In the genomic region with DNA sequence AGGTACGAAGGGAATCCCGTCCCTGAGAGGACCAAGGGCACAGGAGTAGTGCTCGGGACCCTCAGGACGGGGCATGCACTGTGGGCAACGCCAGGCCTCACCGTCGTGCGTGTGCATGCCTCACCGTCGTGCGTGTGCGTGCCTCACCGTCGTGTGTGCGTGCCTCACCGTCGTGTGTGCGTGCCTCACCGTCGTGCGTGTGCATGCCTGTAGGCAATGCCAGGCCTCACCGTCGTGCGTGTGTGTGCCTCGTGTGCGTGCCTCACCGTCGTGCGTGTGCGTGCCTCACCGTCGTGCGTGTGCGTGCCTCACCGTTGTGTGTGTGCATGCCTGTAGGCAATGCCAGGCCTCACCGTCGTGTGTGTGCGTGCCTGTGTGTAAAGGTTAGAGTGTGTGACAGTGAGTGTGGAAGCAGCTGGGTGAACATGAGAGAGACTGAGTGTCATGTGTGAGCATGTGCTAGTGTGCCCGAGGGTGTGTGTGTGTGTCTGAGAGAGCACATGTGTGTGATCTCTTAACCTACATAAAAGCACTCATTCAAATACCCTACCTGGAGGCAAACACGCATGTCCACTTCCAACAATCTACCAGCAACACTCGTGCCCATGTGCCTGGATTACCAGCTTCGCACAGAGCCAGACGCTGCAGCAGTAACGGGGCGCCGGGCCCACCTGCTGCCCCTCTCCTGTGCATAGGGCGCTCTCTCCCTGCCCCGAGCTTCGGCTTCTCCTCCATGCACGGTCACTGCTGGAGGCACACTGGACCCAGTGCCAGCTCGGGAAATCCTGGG, we compare ENCODE assay signal across 13 cellular contexts. TPM values are rescaled to one million over a fixed set of nuclear protein-coding genes. Genes with fewer than 3 reads are reported as not detected.
DNase-seq lines count a peak whose midpoint lies in the region; ATAC-seq, FAIRE-seq and TF ChIP-seq lines count a peak whose summit lies in the region.
"Had no signal": no experiment of that assay in that cellular context is flagged by ENCODE, and none has a peak within 500 bp of the region (broad histone marks: within the 10 kb centered on the region; RNA-seq: fewer than 3 reads in every experiment).

No MANE protein-coding gene starts in this region.

- H3K4me2 ChIP-seq in HepG2 (ENCODE audit: low read depth, low read length) (no peak overlapping the region), fibroblast of lung (ENCODE audit: extremely low read depth, insufficient read depth, low read length) (peak overlapping the region; percentile 64)

- DNase-seq in HepG2 (ENCODE audit: low spot score) (no peak), right lobe of liver (no peak), fibroblast of lung (ENCODE audit: low read depth in 2 of 2) (no peak), progenitor cell of endocrine pancreas (ENCODE audit: low spot score, unreplicated experiment) (no peak), SIG-M5 treated with dmso at 0.1 percent for 504 hours (lab: John Stamatoyannopoulos, UW; ENCODE audit: unreplicated experiment) (no peak), kidney glomerular epithelial cell (lab: John Stamatoyannopoulos, UW) (no peak)
- no peak for DNase-seq in activated naive CD4-positive, alpha-beta T cell treated with anti-CD3 and anti-CD28 coated beads, Interleukin-2, amount 50 U/mL, for 16 hours
- DNase-seq: DMS79, NCI-H1092, RPMI8226 had no signal

- no peak for TF ChIP-seq CTCF in HepG2 (CRISPR knock-in tag; IDR thresholded peaks at IDR 0.05)
- no peak for TF ChIP-seq CTCF in right lobe of liver (IDR thresholded peaks at IDR 0.05)
- TF ChIP-seq CTCF in fibroblast of lung (conservative IDR thresholded peaks at IDR 0.05 in 1 of 2, IDR thresholded peaks at IDR 0.05 in 1 of 2; ENCODE audit: low read depth in 1 of 2, low read length in 2 of 2): no peak
- no peak for TF ChIP-seq CTCF in progenitor cell of endocrine pancreas (IDR thresholded peaks at IDR 0.05; ENCODE audit: unreplicated experiment)

- H3K9me3 Mint-ChIP-seq in progenitor cell of endocrine pancreas (ENCODE audit: low read depth): no peaks in the 10 kb centered on the region

- H3K27me3 ChIP-seq in HepG2 (ENCODE audit: control insufficient read depth in 1 of 2, insufficient read depth in 2 of 2, low read length in 2 of 2) (no peaks in the 10 kb centered on the region), right lobe of liver (no peaks in the 10 kb centered on the region), fibroblast of lung (ENCODE audit: control insufficient read depth, insufficient read depth, low read length) (no peaks in the 10 kb centered on the region)

- H3K4me3 Mint-ChIP-seq in progenitor cell of endocrine pancreas (ENCODE audit: low read depth): no peak overlapping the region

- H2AFZ ChIP-seq in HepG2 (ENCODE audit: low read length): no peak overlapping the region
- H2AFZ ChIP-seq in fibroblast of lung (ENCODE audit: low read length): no peak overlapping the region

- no peak for TF ChIP-seq RAD21 in HepG2 (CRISPR knock-in tag; IDR thresholded peaks at IDR 0.05)

- H3K4me1 ChIP-seq in HepG2 (ENCODE audit: insufficient read depth, low read length) (peaks cover 35% of the 10 kb centered on the region), right lobe of liver (no peaks in the 10 kb centered on the region), fibroblast of lung (ENCODE audit: control insufficient read depth, extremely low read depth, insufficient read depth, low read length) (peaks cover 16% of the 10 kb centered on the region)

- no peak for ATAC-seq in HepG2
- no peak for ATAC-seq in right lobe of liver
- no peak for ATAC-seq in HG02885 (IDR thresholded peaks at IDR 0.05; ENCODE audit: poor library complexity, unreplicated experiment)

- H3K79me2 ChIP-seq in HepG2 (ENCODE audit: insufficient read depth, low read length): peaks cover 99% of the 10 kb centered on the region
- H3K79me2 ChIP-seq in fibroblast of lung (ENCODE audit: control insufficient read depth, insufficient read depth, low read length): peaks cover 66% of the 10 kb centered on the region

- in situ Hi-C loops in HepG2 (cut with HindIII; ENCODE audit: extremely low pct_ligation_motif_present, low pct_unique_long_range_greater_than_20kb): no loop called here

- peaks cover 4 to 41% of the 10 kb centered on the region in 2 experiments; a peak in 4 of 5 replicates for H3K36me3 ChIP-seq in HepG2 (replicated peaks in 1 of 2; ENCODE audit: control insufficient read depth in 1 of 2, insufficient read depth in 2 of 2, low read length in 2 of 2)
- no peaks in the 10 kb centered on the region for H3K36me3 ChIP-seq in right lobe of liver
- peaks cover 5% of the 10 kb centered on the region for H3K36me3 ChIP-seq in fibroblast of lung (ENCODE audit: control insufficient read depth, insufficient read depth, low read length)

- peaks cover 26% of the 10 kb centered on the region for H3K36me3 Mint-ChIP-seq in progenitor cell of endocrine pancreas (ENCODE audit: insufficient read depth)

- no peaks in the 10 kb centered on the region for H3K9me3 ChIP-seq in HepG2 (ENCODE audit: low read length)
- H3K9me3 ChIP-seq in right lobe of liver: no peaks in the 10 kb centered on the region
- H3K9me3 ChIP-seq in fibroblast of lung (ENCODE audit: control insufficient read depth, insufficient read depth, low read depth, low read length): no peaks in the 10 kb centered on the region

- intact Hi-C loops in HepG2 (cut with micrococcal nuclease; ENCODE audit: unreplicated experiment): no loop called here
- intact Hi-C loops in right lobe of liver (cut with DNase I): no loop called here

- H4K20me1 ChIP-seq in HepG2 (ENCODE audit: insufficient read depth, low read length) (peaks cover 87% of the 10 kb centered on the region), fibroblast of lung (ENCODE audit: control insufficient read depth, extremely low read depth, insufficient read depth, low read length) (no peaks in the 10 kb centered on the region)

- no peak overlapping the region for H3K9ac ChIP-seq in HepG2 (ENCODE audit: insufficient read depth, low read depth, low read length)
- no peak overlapping the region for H3K9ac ChIP-seq in fibroblast of lung (ENCODE audit: insufficient read depth, low read length)

- TF ChIP-seq EP300 in HepG2 (IDR thresholded peaks at IDR 0.05; ENCODE audit: low read depth in 2 of 2, low read length in 2 of 2) (no peak), HepG2 (CRISPR knock-in tag; IDR thresholded peaks at IDR 0.05; ENCODE audit: borderline replicate concordance) (no peak)

- no peak overlapping the region for H3K4me3 ChIP-seq in HepG2 (replicated peaks in 1 of 3; ENCODE audit: insufficient read depth in 1 of 3, low read depth in 2 of 3, low read length in 3 of 3)
- no peak overlapping the region for H3K4me3 ChIP-seq in right lobe of liver
- H3K4me3 ChIP-seq in fibroblast of lung (replicated peaks in 1 of 4; ENCODE audit: control extremely low read depth in 1 of 4, insufficient read depth in 1 of 4, low read depth in 3 of 4, low read length in 4 of 4): no peak overlapping the region

- H3K27ac ChIP-seq in HepG2 (ENCODE audit: extremely low read length, insufficient read depth, low read length): no peak overlapping the region
- H3K27ac ChIP-seq in right lobe of liver: no peak overlapping the region
- peak overlapping the region; percentile 94 for H3K27ac ChIP-seq in fibroblast of lung (ENCODE audit: insufficient read depth, low read length)

- TF ChIP-seq POLR2A in HepG2 (IDR thresholded peaks at IDR 0.05; ENCODE audit: insufficient read depth in 1 of 2, low read depth in 2 of 2, low read length in 2 of 2) (no peak), right lobe of liver (IDR thresholded peaks at IDR 0.05) (no peak)

- H3K27me3 Mint-ChIP-seq in progenitor cell of endocrine pancreas: no peaks in the 10 kb centered on the region

- CTCF ChIA-PET in HepG2 (lab: Yijun Ruan, JAX; ENCODE audit: low intra/inter-chr PET ratio, low total read pairs): no interaction called here

- FAIRE-seq in HepG2 (lab: Jason Lieb, UNC): no peak
- FAIRE-seq: GM19239, H54 had no signal

- H3K4me1 Mint-ChIP-seq in progenitor cell of endocrine pancreas (ENCODE audit: low read depth): peaks cover 52% of the 10 kb centered on the region

- WGBS in HepG2 (ENCODE audit: low lambda C conversion rate): 97% methylated on average over 48 of the region's 51 CpGs
- 89% methylated on average over 15 of the region's 51 CpGs for WGBS in right lobe of liver (ENCODE audit: insufficient coverage, low coverage, low lambda C conversion rate, missing lambda C conversion rate)

- BruUV-seq in HepG2 (replicated peaks; lab: Mats Ljungman, UMichigan): no TSS peak

- peak overlapping the region; percentile 29 for H3K27ac Mint-ChIP-seq in progenitor cell of endocrine pancreas

- POLR2A ChIA-PET in HepG2 (lab: Yijun Ruan, JAX): no interaction called here

TF ChIP-seq in HepG2, 621 proteins besides CTCF, POLR2A, EP300 and RAD21 (continues in another document):
- TF ChIP-seq ZBTB38 (CRISPR knock-in tag; IDR thresholded peaks at IDR 0.05): peak; percentile 73; the same call in 1 of the 2 replicates

RNA-seq across cellular contexts. Expression of a gene that starts 36.3 kb away (rescaled TPM):
- total RNA-seq in HepG2 (2016; rRNA removed; fragmentation: Illumina TruSeq; extraction: Trizol): 13.7 and 18.7 TPM in 2 replicates
- total RNA-seq in HepG2 (2016; cell fraction: cytosol; rRNA removed; fragmentation: Illumina TruSeq; extraction: Trizol; ENCODE audit: low read depth): 8.6 and 8.9 TPM in 2 replicates
- 12.1 and 14.0 TPM in 2 replicates for total RNA-seq in HepG2 (2016; cell fraction: insoluble cytoplasmic fraction; rRNA removed; fragmentation: Illumina TruSeq; extraction: Trizol)
- total RNA-seq in HepG2 (2016; cell fraction: membrane; rRNA removed; fragmentation: Illumina TruSeq; extraction: Trizol): 13.3 and 14.6 TPM in 2 replicates
- total RNA-seq in HepG2 (2016; cell fraction: nucleus; rRNA removed; fragmentation: Illumina TruSeq; extraction: Trizol): 22.7 and 24.6 TPM in 2 replicates
- 15.9 and 16.6 TPM in 2 replicates for polyA plus RNA-seq in HepG2 (2011; rRNA removed)
- polyA plus RNA-seq in HepG2 (2011; cell fraction: cytosol; rRNA removed): 7.7 and 8.0 TPM in 2 replicates
- polyA plus RNA-seq in HepG2 (2011; cell fraction: nucleus; rRNA removed): 47.5 and 64.5 TPM in 2 replicates
- 17.9 and 19.5 TPM in 2 replicates for polyA plus RNA-seq in HepG2 (2012)
- 0.54 and 1.1 TPM in 2 replicates for polyA plus RNA-seq in HepG2 (2016; cell fraction: cytosol; fragmentation: Illumina TruSeq; extraction: Trizol; ENCODE audit: low read depth)
- 10.2 and 12.1 TPM in 2 replicates for polyA plus RNA-seq in HepG2 (2016; cell fraction: insoluble cytoplasmic fraction; fragmentation: Illumina TruSeq; extraction: Trizol; ENCODE audit: low read depth)
- polyA plus RNA-seq in HepG2 (2016; cell fraction: membrane; fragmentation: Illumina TruSeq; extraction: Trizol; ENCODE audit: low read depth): 2.0 and 2.4 TPM in 2 replicates
- polyA plus RNA-seq in HepG2 (2016; cell fraction: nucleus; fragmentation: Illumina TruSeq; extraction: Trizol; ENCODE audit: insufficient read depth, low read depth): 27.0 and 28.2 TPM in 2 replicates
- 0.23 and 36.8 TPM in 2 replicates for polyA minus RNA-seq in HepG2 (2011; rRNA and poly(A)+ RNA removed; ENCODE audit: low replicate concordance)
- 18.4 and 18.5 TPM in 2 replicates for polyA minus RNA-seq in HepG2 (2011; cell fraction: cytosol; rRNA and poly(A)+ RNA removed)
- polyA minus RNA-seq in HepG2 (2011; cell fraction: nucleus; rRNA and poly(A)+ RNA removed): 61.5 and 68.2 TPM in 2 replicates
- total RNA-seq in right lobe of liver: 10 to 100 TPM; 10.2 to 16.0 (median 13.7) TPM
- 28.0 and 32.7 TPM in 2 replicates for total RNA-seq in fibroblast of lung
- polyA plus RNA-seq in fibroblast of lung: 7.9 and 12.0 TPM in 2 replicates
- polyA plus RNA-seq in fibroblast of lung (2012): 12.1 and 15.4 TPM in 2 replicates
- 12.6 and 13.6 TPM in 2 replicates for polyA minus RNA-seq in fibroblast of lung (ENCODE audit: low replicate concordance)
- 106 and 108 TPM in 2 replicates for total RNA-seq in progenitor cell of endocrine pancreas
